8 cellular contexts compared by ENCODE assay signal in the genomic region with DNA sequence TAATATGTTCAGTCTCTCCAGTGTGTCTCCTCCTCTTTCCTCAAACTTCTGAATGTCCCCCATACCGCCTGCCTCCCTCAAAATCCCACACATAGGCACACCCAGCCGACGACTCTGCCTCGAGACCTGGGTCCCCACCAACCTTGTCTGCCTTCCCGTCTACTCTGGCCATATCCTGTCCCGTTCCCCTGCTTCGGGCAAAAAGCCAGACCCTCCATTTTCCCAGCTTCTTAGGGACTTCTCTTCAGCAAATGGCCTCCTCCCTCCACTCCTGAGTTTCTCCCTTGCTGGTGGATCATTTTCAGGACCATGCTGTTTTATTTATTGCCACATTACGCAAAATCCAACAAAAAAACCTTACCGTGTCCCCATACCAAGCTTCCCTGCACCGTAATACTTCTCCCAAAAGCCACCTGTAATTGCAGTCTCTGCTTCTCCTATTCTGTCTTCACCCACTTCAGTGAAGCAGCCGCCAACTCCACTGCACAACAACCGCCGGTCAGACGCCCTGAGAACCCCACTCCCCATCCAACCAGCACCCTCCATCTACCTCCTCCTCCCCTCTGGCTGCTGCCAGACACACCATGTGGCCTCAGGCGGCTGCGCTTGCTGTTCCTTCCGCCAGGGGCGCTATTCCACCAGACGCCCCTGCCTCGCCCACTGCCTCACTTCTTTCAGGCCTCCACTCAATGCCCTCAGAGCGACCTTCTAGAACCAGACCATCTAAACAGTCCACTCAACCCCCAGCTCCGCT.
DNase-seq lines count a peak whose midpoint lies in the region; ATAC-seq and TF ChIP-seq lines count a peak whose summit lies in the region.

No MANE protein-coding gene starts in this region.

- no peak overlapping the region for H3K27ac Mint-ChIP-seq in CD8-positive, alpha-beta T cell

- ATAC-seq in CD8-positive, alpha-beta T cell: peak; percentile 59
- peak; percentile 51 for ATAC-seq in GM19452 (IDR thresholded peaks at IDR 0.05; ENCODE audit: unreplicated experiment)

- H3K4me1 ChIP-seq in CD8-positive, alpha-beta T cell (ENCODE audit: insufficient read depth, low read length): no peaks in the 10 kb centered on the region
- H3K4me1 ChIP-seq in HUES48 (ENCODE audit: control insufficient read depth, insufficient read depth, low read length) (no peaks in the 10 kb centered on the region), smooth muscle cell (ENCODE audit: low read depth) (no peaks in the 10 kb centered on the region)

- 55% methylated on average over 21 of the region's 22 CpGs for WGBS in smooth muscle cell (ENCODE audit: low lambda C conversion rate)

- TF ChIP-seq POLR2A in erythroblast (IDR thresholded peaks at IDR 0.05; ENCODE audit: low read length): no peak

- no peak overlapping the region for H3K27ac ChIP-seq in CD8-positive, alpha-beta T cell (ENCODE audit: low read depth, low read length)
- H3K27ac ChIP-seq in HUES48 (ENCODE audit: low read depth, low read length) (no peak overlapping the region), smooth muscle cell (ENCODE audit: low read depth) (no peak overlapping the region)

- CTCF ChIA-PET in CD8-positive, alpha-beta T cell (lab: Charles Lee): interaction anchor here (0.9 to 9.8 kb wide), 8 partner anchors 8 to 303 kb away, joined by 3 to 233 read pairs (median 3); no protein-coding TSS in a partner anchor

- H3K27me3 ChIP-seq in CD8-positive, alpha-beta T cell (ENCODE audit: insufficient read depth, low read length): no peaks in the 10 kb centered on the region
- H3K27me3 ChIP-seq in HUES48 (ENCODE audit: control insufficient read depth, insufficient read depth, low read length) (no peaks in the 10 kb centered on the region), smooth muscle cell (ENCODE audit: low read depth) (peaks cover 5% of the 10 kb centered on the region)

- H3K4me2 ChIP-seq in smooth muscle cell: no peak overlapping the region

- no peak overlapping the region for H3K9ac ChIP-seq in HUES48 (ENCODE audit: low read depth, low read length)
- H3K9ac ChIP-seq in smooth muscle cell (ENCODE audit: low read depth): no peak overlapping the region

- no peaks in the 10 kb centered on the region for H3K4me1 Mint-ChIP-seq in CD8-positive, alpha-beta T cell (ENCODE audit: low read depth)

- H3K9me3 ChIP-seq in CD8-positive, alpha-beta T cell (ENCODE audit: low read length): no peaks in the 10 kb centered on the region
- H3K9me3 ChIP-seq in HUES48 (ENCODE audit: control insufficient read depth, insufficient read depth, low read length): no peaks in the 10 kb centered on the region
- H3K9me3 ChIP-seq in smooth muscle cell (replicated peaks; ENCODE audit: low read depth): no peaks in the 10 kb centered on the region

- H2AFZ ChIP-seq in smooth muscle cell (ENCODE audit: low read depth): no peak overlapping the region

- H3F3A ChIP-seq in smooth muscle cell (ENCODE audit: low read depth): no peaks in the 10 kb centered on the region

- POLR2A ChIA-PET in CD8-positive, alpha-beta T cell (lab: Charles Lee): no interaction called here

- DNase-seq in CD8-positive, alpha-beta T cell: peak in 5 of 7 experiments; percentile 7 to 51 (median 33)
- peak; percentile 50 for DNase-seq in activated CD4-positive, CD25-positive, alpha-beta regulatory T cell treated with anti-CD3 and anti-CD28 coated beads, Interleukin-2, amount 50 U/mL, for 72 hours
- DNase-seq in erythroblast (lab: John Stamatoyannopoulos, UW) (peak; percentile 49 to 59), smooth muscle cell (lab: John Stamatoyannopoulos, UW; ENCODE audit: unreplicated experiment) (no peak), occipital lobe (lab: John Stamatoyannopoulos, UW) (no peak), mucosa of gallbladder (ENCODE audit: low spot score) (no peak)

- no peaks in the 10 kb centered on the region for H3K9me3 Mint-ChIP-seq in CD8-positive, alpha-beta T cell

- H3K4me3 ChIP-seq in CD8-positive, alpha-beta T cell (ENCODE audit: low read depth, low read length): no peak overlapping the region
- H3K4me3 ChIP-seq in HUES48 (ENCODE audit: low read depth, low read length): 0 out of 2 replicates have a peak overlapping the region, but pooled peaks have one; percentile 28
- H3K4me3 ChIP-seq in smooth muscle cell: no peak overlapping the region

- H3K79me2 ChIP-seq in smooth muscle cell (ENCODE audit: low read depth): no peaks in the 10 kb centered on the region

- no peaks in the 10 kb centered on the region for H3K36me3 Mint-ChIP-seq in CD8-positive, alpha-beta T cell

- no peaks in the 10 kb centered on the region for H3K36me3 ChIP-seq in CD8-positive, alpha-beta T cell (ENCODE audit: insufficient read depth, low read length)
- H3K36me3 ChIP-seq in HUES48 (ENCODE audit: control insufficient read depth, insufficient read depth, low read length) (no peaks in the 10 kb centered on the region), smooth muscle cell (ENCODE audit: low read depth) (no peaks in the 10 kb centered on the region)

- no peaks in the 10 kb centered on the region for H4K20me1 ChIP-seq in smooth muscle cell (ENCODE audit: low read depth)

- intact Hi-C loops in CD8-positive, alpha-beta T cell (cut with DNase I, micrococcal nuclease): loop anchor here in 1 of 2 experiments (10.0 kb wide), 2 partner anchors 414 to 1534 kb away; no protein-coding TSS in a partner anchor

- no peak overlapping the region for H3K4me3 Mint-ChIP-seq in CD8-positive, alpha-beta T cell

- peaks cover 20% of the 10 kb centered on the region for H3K27me3 Mint-ChIP-seq in CD8-positive, alpha-beta T cell (ENCODE audit: low read depth)

- TF ChIP-seq CTCF in CD8-positive, alpha-beta T cell (IDR thresholded peaks at IDR 0.05): peak; percentile 51
- TF ChIP-seq CTCF in smooth muscle cell (IDR thresholded peaks at IDR 0.05; ENCODE audit: borderline replicate concordance, insufficient read depth, poor library complexity, severe bottlenecking): peak; percentile 65

Comparison
In these comparisons a context has a peak if more than half of its experiments do, and no peak if none do; other contexts are left out.
1. DNase-seq: peak in CD8-positive, alpha-beta T cell (5 of 7), activated CD4-positive, CD25-positive, alpha-beta regulatory T cell treated with anti-CD3 and anti-CD28 coated beads, Interleukin-2, amount 50 U/mL, for 72 hours (single experiment) and erythroblast (2 of 2); none in smooth muscle cell (single experiment), occipital lobe (single experiment) and mucosa of gallbladder (single experiment).